In genomic region chr1:12566484-12567287, GRCh38 we compare ENCODE assay signal across 18 cellular contexts. TPM values are rescaled to one million over a fixed set of nuclear protein-coding genes. Genes with fewer than 3 reads are reported as not detected.
A peak's percentile ranks its signal among the peaks of the same experiment; 100 is the strongest.
DNase-seq lines count a peak whose midpoint lies in the region; ATAC-seq and TF ChIP-seq lines count a peak whose summit lies in the region.
"Had no signal": no experiment of that assay in that cellular context is flagged by ENCODE, and none has a peak within 500 bp of the region (broad histone marks: within the 10 kb centered on the region; RNA-seq: fewer than 3 reads in every experiment).

No MANE protein-coding gene starts in this region.

- peak overlapping the region; percentile 31 for H3K27ac ChIP-seq in CD8-positive, alpha-beta memory T cell (ENCODE audit: low read depth, low read length)
- no peak overlapping the region for H3K27ac ChIP-seq in liver (ENCODE audit: low read depth in 1 of 2, low read length in 2 of 2)
- H3K27ac ChIP-seq: KMS-11, neural progenitor cell had no signal

- no peak for ATAC-seq in activated CD8-positive, alpha-beta T cell treated with anti-CD3 and anti-CD28 coated beads, Interleukin-2, amount 10 ng/mL, durations not matched to agents 7 days and 5 days
- peak; percentile 16 for ATAC-seq in stimulated activated effector memory CD8-positive, alpha-beta T cell treated with anti-CD3 and anti-CD28 coated beads, Interleukin-12 subunit alpha, Interleukin-12 subunit beta, amount 100 ng/mL, for 72 hours
- ATAC-seq: PC-3 had no signal

- H3K27me3 Mint-ChIP-seq in CD8-positive, alpha-beta memory T cell: peaks cover 0 to 2% of the 10 kb centered on the region in 2 donors
- no peaks in the 10 kb centered on the region for H3K27me3 Mint-ChIP-seq in activated CD8-positive, alpha-beta T cell treated with anti-CD3 and anti-CD28 coated beads, Interleukin-2, amount 10 ng/mL, durations not matched to agents 7 days and 5 days (ENCODE audit: low read depth)
- no peaks in the 10 kb centered on the region for H3K27me3 Mint-ChIP-seq in activated CD4-positive, alpha-beta memory T cell treated with anti-CD3 and anti-CD28 coated beads for 36 hours
- H3K27me3 Mint-ChIP-seq: activated CD4-positive, alpha-beta T cell treated with anti-CD3 and anti-CD28 coated beads, Interleukin-2, amount 10 ng/mL, durations not matched to agents 24 days and 14 days had no signal

- no peaks in the 10 kb centered on the region for H3K27me3 ChIP-seq in CD8-positive, alpha-beta memory T cell (ENCODE audit: insufficient read depth, low read length, poor library complexity, severe bottlenecking)
- no peaks in the 10 kb centered on the region for H3K27me3 ChIP-seq in liver (ENCODE audit: control insufficient read depth in 4 of 4, insufficient read depth in 4 of 4, low read length in 3 of 4)
- H3K27me3 ChIP-seq: neural progenitor cell had no signal

- 81% methylated on average over 9 of the region's 9 CpGs for WGBS in liver

- no peak for TF ChIP-seq CTCF in liver (IDR thresholded peaks at IDR 0.05; ENCODE audit: low read depth, low read length, missing input control)

- peaks cover 19 to 27% (median 25%) of the 10 kb centered on the region in 5 donors for H3K9me3 Mint-ChIP-seq in CD8-positive, alpha-beta memory T cell
- H3K9me3 Mint-ChIP-seq in activated CD8-positive, alpha-beta T cell treated with anti-CD3 and anti-CD28 coated beads, Interleukin-2, amount 10 ng/mL, durations not matched to agents 7 days and 5 days (ENCODE audit: insufficient read depth): peaks cover 22% of the 10 kb centered on the region
- H3K9me3 Mint-ChIP-seq in stimulated activated effector memory CD8-positive, alpha-beta T cell treated with anti-CD3 and anti-CD28 coated beads, Interleukin-12 subunit alpha, Interleukin-12 subunit beta, amount 100 ng/mL, for 72 hours: peaks cover 18% of the 10 kb centered on the region
- peaks cover 29% of the 10 kb centered on the region for H3K9me3 Mint-ChIP-seq in activated CD4-positive, alpha-beta memory T cell treated with anti-CD3 and anti-CD28 coated beads for 36 hours

- intact Hi-C loops in activated CD4-positive, alpha-beta memory T cell treated with anti-CD3 and anti-CD28 coated beads for 36 hours (cut with micrococcal nuclease): no loop called here

- CTCF ChIA-PET in CD8-positive, alpha-beta memory T cell (lab: Charles Lee): no interaction called here
- CTCF ChIA-PET in activated CD8-positive, alpha-beta T cell treated with anti-CD3 and anti-CD28 coated beads, Interleukin-2, amount 10 ng/mL, durations not matched to agents 7 days and 5 days (lab: Charles Lee): interaction anchor here (1.1 kb wide), 1 partner anchor 53 kb away, joined by 3 read pairs; no protein-coding TSS in a partner anchor
- CTCF ChIA-PET in activated CD4-positive, alpha-beta memory T cell treated with anti-CD3 and anti-CD28 coated beads for 36 hours (lab: Charles Lee): no interaction called here

- peak overlapping the region in 2 of 8 donors; percentile 3 to 15 for H3K27ac Mint-ChIP-seq in CD8-positive, alpha-beta memory T cell
- H3K27ac Mint-ChIP-seq in activated CD8-positive, alpha-beta T cell treated with anti-CD3 and anti-CD28 coated beads, Interleukin-2, amount 10 ng/mL, durations not matched to agents 7 days and 5 days: peak overlapping the region; percentile 43
- peak overlapping the region; percentile 77 for H3K27ac Mint-ChIP-seq in stimulated activated effector memory CD8-positive, alpha-beta T cell treated with anti-CD3 and anti-CD28 coated beads, Interleukin-12 subunit alpha, Interleukin-12 subunit beta, amount 100 ng/mL, for 72 hours
- no peak overlapping the region for H3K27ac Mint-ChIP-seq in activated CD4-positive, alpha-beta memory T cell treated with anti-CD3 and anti-CD28 coated beads for 36 hours
- H3K27ac Mint-ChIP-seq: activated CD4-positive, alpha-beta T cell treated with anti-CD3 and anti-CD28 coated beads, Interleukin-2, amount 10 ng/mL, durations not matched to agents 24 days and 14 days; T-helper 1 cell treated with Interleukin-12 subunit alpha and Interleukin-12 subunit beta and Interleukin-4 antibody, amounts not matched to agents 30 μg/mL and 1 μg/mL, for 36 hours had no signal

- no peaks in the 10 kb centered on the region for H3K4me1 ChIP-seq in CD8-positive, alpha-beta memory T cell (ENCODE audit: insufficient read depth, low read length)
- no peaks in the 10 kb centered on the region for H3K4me1 ChIP-seq in liver (ENCODE audit: control insufficient read depth in 4 of 4, insufficient read depth in 4 of 4, low read length in 3 of 4)
- H3K4me1 ChIP-seq: neural progenitor cell had no signal

- H3K4me3 ChIP-seq in CD8-positive, alpha-beta memory T cell (ENCODE audit: low read length): no peak overlapping the region
- no peak overlapping the region for H3K4me3 ChIP-seq in liver (ENCODE audit: low read depth in 1 of 3, low read length in 3 of 3)
- H3K4me3 ChIP-seq: neural progenitor cell had no signal

- peaks cover 18% of the 10 kb centered on the region for H3K9me3 ChIP-seq in CD8-positive, alpha-beta memory T cell (ENCODE audit: low read length)
- H3K9me3 ChIP-seq in liver (ENCODE audit: control insufficient read depth in 4 of 4, low read length in 3 of 4): peaks cover 0 to 10% (median 5%) of the 10 kb centered on the region in 4 donors

- no peak overlapping the region for H3K9ac ChIP-seq in liver (ENCODE audit: low read depth in 1 of 2, low read length in 2 of 2)
- H3K9ac ChIP-seq: KMS-11, neural progenitor cell had no signal

- POLR2A ChIA-PET in CD8-positive, alpha-beta memory T cell (lab: Charles Lee): no interaction called here
- POLR2A ChIA-PET in activated CD8-positive, alpha-beta T cell treated with anti-CD3 and anti-CD28 coated beads, Interleukin-2, amount 10 ng/mL, durations not matched to agents 7 days and 5 days (lab: Charles Lee): interaction anchor here (1.3 kb wide), 1 partner anchor 57 kb away, joined by 5 read pairs; no protein-coding TSS in a partner anchor
- POLR2A ChIA-PET in activated CD4-positive, alpha-beta memory T cell treated with anti-CD3 and anti-CD28 coated beads for 36 hours (lab: Charles Lee): interaction anchor here (0.5 kb wide), 1 partner anchor 222 kb away, joined by 3 read pairs; no protein-coding TSS in a partner anchor

- no peak for TF ChIP-seq RAD21 in liver (IDR thresholded peaks at IDR 0.05)

- H3K4me1 Mint-ChIP-seq in CD8-positive, alpha-beta memory T cell: no peaks in the 10 kb centered on the region
- no peaks in the 10 kb centered on the region for H3K4me1 Mint-ChIP-seq in activated CD8-positive, alpha-beta T cell treated with anti-CD3 and anti-CD28 coated beads, Interleukin-2, amount 10 ng/mL, durations not matched to agents 7 days and 5 days (ENCODE audit: low read depth)
- no peaks in the 10 kb centered on the region for H3K4me1 Mint-ChIP-seq in stimulated activated effector memory CD8-positive, alpha-beta T cell treated with anti-CD3 and anti-CD28 coated beads, Interleukin-12 subunit alpha, Interleukin-12 subunit beta, amount 100 ng/mL, for 72 hours
- no peaks in the 10 kb centered on the region for H3K4me1 Mint-ChIP-seq in activated CD4-positive, alpha-beta memory T cell treated with anti-CD3 and anti-CD28 coated beads for 36 hours (ENCODE audit: low read depth)
- H3K4me1 Mint-ChIP-seq: activated CD4-positive, alpha-beta T cell treated with anti-CD3 and anti-CD28 coated beads, Interleukin-2, amount 10 ng/mL, durations not matched to agents 24 days and 14 days; neural progenitor cell had no signal

- H3K4me3 Mint-ChIP-seq in CD8-positive, alpha-beta memory T cell: no peak overlapping the region
- no peak overlapping the region for H3K4me3 Mint-ChIP-seq in activated CD8-positive, alpha-beta T cell treated with anti-CD3 and anti-CD28 coated beads, Interleukin-2, amount 10 ng/mL, durations not matched to agents 7 days and 5 days
- H3K4me3 Mint-ChIP-seq in stimulated activated effector memory CD8-positive, alpha-beta T cell treated with anti-CD3 and anti-CD28 coated beads, Interleukin-12 subunit alpha, Interleukin-12 subunit beta, amount 100 ng/mL, for 72 hours: no peak overlapping the region
- H3K4me3 Mint-ChIP-seq in activated CD4-positive, alpha-beta memory T cell treated with anti-CD3 and anti-CD28 coated beads for 36 hours: no peak overlapping the region
- H3K4me3 Mint-ChIP-seq: activated CD4-positive, alpha-beta T cell treated with anti-CD3 and anti-CD28 coated beads, Interleukin-2, amount 10 ng/mL, durations not matched to agents 24 days and 14 days; neural progenitor cell; T-helper 1 cell treated with Interleukin-12 subunit alpha and Interleukin-12 subunit beta and Interleukin-4 antibody, amounts not matched to agents 30 μg/mL and 1 μg/mL, for 36 hours had no signal

- H3K36me3 Mint-ChIP-seq in CD8-positive, alpha-beta memory T cell: peaks cover 9 to 60% (median 21%) of the 10 kb centered on the region in 3 donors
- peaks cover 74% of the 10 kb centered on the region for H3K36me3 Mint-ChIP-seq in activated CD8-positive, alpha-beta T cell treated with anti-CD3 and anti-CD28 coated beads, Interleukin-2, amount 10 ng/mL, durations not matched to agents 7 days and 5 days (ENCODE audit: low read depth)
- peaks cover 55% of the 10 kb centered on the region for H3K36me3 Mint-ChIP-seq in stimulated activated effector memory CD8-positive, alpha-beta T cell treated with anti-CD3 and anti-CD28 coated beads, Interleukin-12 subunit alpha, Interleukin-12 subunit beta, amount 100 ng/mL, for 72 hours
- peaks cover 37% of the 10 kb centered on the region for H3K36me3 Mint-ChIP-seq in activated CD4-positive, alpha-beta memory T cell treated with anti-CD3 and anti-CD28 coated beads for 36 hours
- H3K36me3 Mint-ChIP-seq: neural progenitor cell had no signal

- H3K36me3 ChIP-seq in CD8-positive, alpha-beta memory T cell (ENCODE audit: insufficient read depth, low read length): peaks cover 8% of the 10 kb centered on the region
- H3K36me3 ChIP-seq in liver (ENCODE audit: control insufficient read depth in 4 of 4, insufficient read depth in 3 of 4, low read depth in 1 of 4, low read length in 3 of 4): peaks cover 14 to 40% (median 22%) of the 10 kb centered on the region in 4 donors
- H3K36me3 ChIP-seq: neural progenitor cell had no signal

- peak in 1 of 5 donors; percentile 22 for DNase-seq in CD8-positive, alpha-beta memory T cell
- DNase-seq in activated CD8-positive, alpha-beta T cell treated with anti-CD3 and anti-CD28 coated beads, Interleukin-2, amount 10 ng/mL, durations not matched to agents 7 days and 5 days: no peak
- DNase-seq in stimulated activated effector memory CD8-positive, alpha-beta T cell treated with anti-CD3 and anti-CD28 coated beads, Interleukin-12 subunit alpha, Interleukin-12 subunit beta, amount 100 ng/mL, for 72 hours (ENCODE audit: low spot score in 2 of 2): no peak
- DNase-seq in AG20443 (ENCODE audit: low spot score) (no peak), NCI-H446 treated with DMSO at 0.1 percent for 48 hours (lab: John Stamatoyannopoulos, UW) (no peak), NCI-H82 (lab: John Stamatoyannopoulos, UW) (no peak)
- no peak for DNase-seq in activated CD4-positive, alpha-beta memory T cell treated with anti-CD3 and anti-CD28 coated beads for 36 hours
- DNase-seq: activated CD4-positive, alpha-beta T cell treated with anti-CD3 and anti-CD28 coated beads, Interleukin-2, amount 10 ng/mL, durations not matched to agents 24 days and 14 days; activated naive CD4-positive, alpha-beta T cell; effector memory CD4-positive, alpha-beta T cell; midbrain; NCI-H1694 treated with DMSO at 0.1 percent for 48 hours; PC-3; SIG-M5 had no signal

RNA-seq across cellular contexts. Expression of gene DHRS3, which starts 51.3 kb away (rescaled TPM):
- 100 to 1,000 TPM; 117 to 123 TPM for total RNA-seq in CD8-positive, alpha-beta memory T cell
- polyA plus RNA-seq in CD8-positive, alpha-beta memory T cell: 31.9 TPM
- total RNA-seq in activated CD8-positive, alpha-beta T cell treated with anti-CD3 and anti-CD28 coated beads, Interleukin-2, amount 10 ng/mL, durations not matched to agents 7 days and 5 days: 10 to 100 TPM; 86.8 to 89.5 TPM
- 100 to 1,000 TPM in 1 of 2 donors, 10 to 100 TPM in 1; 62.6 to 146 TPM for total RNA-seq in liver
- 100 to 1,000 TPM; 170 to 185 TPM for polyA plus RNA-seq in liver
- 10 to 100 TPM; 57.6 to 58.8 TPM for total RNA-seq in activated CD4-positive, alpha-beta memory T cell treated with anti-CD3 and anti-CD28 coated beads for 36 hours
